In the genomic region with DNA sequence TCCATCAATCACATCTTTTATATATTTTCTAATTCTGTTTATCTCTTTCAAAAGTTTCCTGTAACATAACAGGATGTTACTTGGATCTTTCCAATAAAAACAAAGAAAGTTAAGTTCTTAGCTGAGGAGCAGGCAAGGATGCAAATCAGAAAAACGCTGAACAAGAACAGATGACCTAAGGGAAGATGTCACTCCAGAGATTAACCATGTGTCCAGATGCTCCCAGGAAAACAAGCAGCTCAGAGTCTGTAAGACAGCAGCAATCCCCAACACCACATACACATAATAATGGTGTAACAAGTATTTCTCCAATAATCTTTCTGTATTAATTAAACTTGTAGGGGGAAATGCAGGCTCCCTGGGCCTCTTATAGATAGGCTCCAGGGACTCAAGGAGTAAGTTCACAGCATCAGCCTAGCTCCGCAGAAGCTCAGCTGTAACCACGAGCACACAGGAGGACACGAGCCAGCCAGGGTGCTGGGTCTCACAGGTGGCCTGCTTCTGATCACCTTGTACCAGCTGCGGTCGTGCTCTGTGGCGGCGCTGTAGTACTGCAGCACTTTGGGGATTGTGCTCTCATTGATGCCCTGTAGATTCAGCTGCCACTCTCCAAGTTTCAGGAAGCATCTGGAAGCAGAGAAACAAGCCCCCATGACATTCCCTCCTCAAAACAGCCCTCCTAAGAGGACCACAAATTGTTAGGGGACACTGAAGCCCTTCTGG, we compare ENCODE assay signal across 27 cellular contexts. TPM values are rescaled to one million over a fixed set of nuclear protein-coding genes. Genes with fewer than 3 reads are reported as not detected.
A peak's percentile ranks its signal among the peaks of the same experiment; 100 is the strongest.
DNase-seq lines count a peak whose midpoint lies in the region; ATAC-seq, FAIRE-seq and TF ChIP-seq lines count a peak whose summit lies in the region.
"Had no signal": no experiment of that assay in that cellular context is flagged by ENCODE, and none has a peak within 500 bp of the region (broad histone marks: within the 10 kb centered on the region; RNA-seq: fewer than 3 reads in every experiment).

No MANE protein-coding gene starts in this region.

- no peak overlapping the region for H3K4me3 ChIP-seq in left ventricle myocardium inferior
- H3K4me3 ChIP-seq: coronary artery, pancreas, Peyer's patch, thoracic aorta had no signal

- intact Hi-C loops in left ventricle myocardium inferior (cut with micrococcal nuclease) = no loop called here

- FAIRE-seq in D721Med (lab: Jason Lieb, UNC) = no peak
- FAIRE-seq: endometrium, pancreas had no signal

- no peak overlapping the region for H2BK15ac ChIP-seq in H9 (ENCODE audit: low read depth, low read length)

- H4K91ac ChIP-seq in H9 (ENCODE audit: insufficient read length, low read depth, low read length) = no peak overlapping the region

- H3K4me3 Mint-ChIP-seq in H9 = no peak overlapping the region
- H3K4me3 Mint-ChIP-seq: activated T-helper 17 cell treated with anti-CD3 and anti-CD28 coated beads, Interleukin-2, amount 50 U/mL, for 72 hours; CD4-positive, alpha-beta memory T cell; naive B cell had no signal

- WGBS in H9 (ENCODE audit: extremely low coverage, insufficient read length, low lambda C conversion rate) = no CpG with 5 or more reads among the region's 8 CpGs

- H2BK120ac ChIP-seq in H9 (ENCODE audit: low read depth, low read length, poor library complexity, severe bottlenecking) = no peak overlapping the region

- H3K4me1 ChIP-seq in H9 (ENCODE audit: insufficient read depth, low read length) (no peaks in the 10 kb centered on the region), left ventricle myocardium inferior (peaks cover 33% of the 10 kb centered on the region)
- H3K4me1 ChIP-seq: pancreas, Peyer's patch had no signal

- no peak overlapping the region for H3T11ph ChIP-seq in H9 (ENCODE audit: low read length)

- no peak overlapping the region for H3K14ac ChIP-seq in H9 (ENCODE audit: insufficient read depth, low read length)

- no peaks in the 10 kb centered on the region for H3K9me3 Mint-ChIP-seq in H9
- H3K9me3 Mint-ChIP-seq: activated T-helper 17 cell treated with anti-CD3 and anti-CD28 coated beads, Interleukin-2, amount 50 U/mL, for 72 hours; CD4-positive, alpha-beta memory T cell; naive B cell had no signal

- H3K4me1 Mint-ChIP-seq in H9 = no peaks in the 10 kb centered on the region
- H3K4me1 Mint-ChIP-seq: activated T-helper 17 cell treated with anti-CD3 and anti-CD28 coated beads, Interleukin-2, amount 50 U/mL, for 72 hours; CD4-positive, alpha-beta memory T cell; naive B cell had no signal

- H3K79me2 ChIP-seq in H9 (ENCODE audit: insufficient read depth, low read length) = no peaks in the 10 kb centered on the region

- H3K9me3 ChIP-seq in H9 (ENCODE audit: control insufficient read depth, low read depth, low read length) (no peaks in the 10 kb centered on the region), left ventricle myocardium inferior (replicated peaks) (no peaks in the 10 kb centered on the region)
- H3K9me3 ChIP-seq: pancreas, Peyer's patch, thoracic aorta had no signal

- no peak overlapping the region for H3K27ac Mint-ChIP-seq in H9

- no peak overlapping the region for H3K4ac ChIP-seq in H9 (ENCODE audit: low read depth, low read length)

- peak overlapping the region; percentile 10 for H2BK5ac ChIP-seq in H9 (ENCODE audit: insufficient read length, low read length)

- ATAC-seq in GM18498 (IDR thresholded peaks at IDR 0.05; ENCODE audit: unreplicated experiment) = no peak
- ATAC-seq: activated T-helper 17 cell treated with anti-CD3 and anti-CD28 coated beads, Interleukin-2, amount 50 U/mL, for 72 hours; pancreas had no signal

- H3K36me3 ChIP-seq in left ventricle myocardium inferior = peaks cover 86% of the 10 kb centered on the region

- no peaks in the 10 kb centered on the region for H3K79me1 ChIP-seq in H9 (ENCODE audit: insufficient read depth, low read depth, low read length, poor library complexity, severe bottlenecking)

- no peak overlapping the region for H2BK12ac ChIP-seq in H9 (ENCODE audit: insufficient read length, low read depth, low read length)

- no peak overlapping the region for H2AK5ac ChIP-seq in H9 (ENCODE audit: insufficient read length, low read length)

- H4K20me1 ChIP-seq in H9 (ENCODE audit: control insufficient read depth, insufficient read depth, insufficient read length) = no peaks in the 10 kb centered on the region

- DNase-seq in D721Med (ENCODE audit: insufficient read length, low spot score) (no peak), H9 (no peak), left ventricle myocardium inferior (no peak), iPS-NIHi11 (ENCODE audit: low spot score) (no peak), ureter (ENCODE audit: low spot score) (no peak)
- DNase-seq: activated CD4-positive, alpha-beta T cell treated with anti-CD3 and anti-CD28 coated beads for 4 hours; CD4-positive, alpha-beta memory T cell; hippocampal formation; KG1; mesenchymal stem cell; naive B cell; NCI-H1694 treated with DMSO at 0.1 percent for 48 hours; NCI-H226; NK-92 treated with Interleukin-12 subunit alpha and Interleukin-12 subunit beta, amount 100 ng/mL, for 24 hours; pancreas; Peyer's patch; stimulated activated CD4-positive, alpha-beta T cell treated with anti-CD3 and anti-CD28 coated beads, Interleukin-1b, Interleukin-23, amount 100 ng/mL, for 48 hours; stimulated activated naive CD4-positive, alpha-beta T cell had no signal

- no peak overlapping the region for H3K23ac ChIP-seq in H9 (ENCODE audit: insufficient read length, low read depth, low read length)

- H3K18ac ChIP-seq in H9 (ENCODE audit: insufficient read length, low read depth, low read length) = no peak overlapping the region

- H3K27ac ChIP-seq in H9 (ENCODE audit: insufficient read length, low read depth, low read length) (no peak overlapping the region), VCaP (peak overlapping the region; percentile 87), left ventricle myocardium inferior (replicated peaks) (peak overlapping the region; percentile 73)
- H3K27ac ChIP-seq: coronary artery, pancreas, Peyer's patch, thoracic aorta had no signal

- no peak overlapping the region for H3K9ac ChIP-seq in H9 (ENCODE audit: extremely low read depth, insufficient read length, low read length)

- no peak overlapping the region for H4K5ac ChIP-seq in H9 (ENCODE audit: insufficient read length, low read depth, low read length)

- H3K27me3 Mint-ChIP-seq in H9 (ENCODE audit: low read depth) = no peaks in the 10 kb centered on the region; the same call in 1 of the 2 replicates
- H3K27me3 Mint-ChIP-seq: activated T-helper 17 cell treated with anti-CD3 and anti-CD28 coated beads, Interleukin-2, amount 50 U/mL, for 72 hours; CD4-positive, alpha-beta memory T cell; naive B cell had no signal

- no peak overlapping the region for H2BK20ac ChIP-seq in H9 (ENCODE audit: low read depth, low read length, poor library complexity, severe bottlenecking)

- no peak overlapping the region for H2AFZ ChIP-seq in H9 (ENCODE audit: low read length)

- H3K56ac ChIP-seq in H9 (ENCODE audit: insufficient read length, low read depth, low read length) = no peak overlapping the region

- TF ChIP-seq CTCF in D721Med (IDR thresholded peaks at IDR 0.05; ENCODE audit: insufficient read depth, missing control alignments) (peak; percentile 31), H9 (conservative IDR thresholded peaks at IDR 0.05) (0 out of 3 replicates have a peak, but pooled peaks have one; percentile 13), VCaP (conservative IDR thresholded peaks at IDR 0.05) (no peak), left ventricle myocardium inferior (IDR thresholded peaks at IDR 0.05; ENCODE audit: borderline replicate concordance) (no peak)

- peaks cover 27 to 80% (median 68%) of the 10 kb centered on the region in 3 experiments; a peak in 6 of 7 replicates for H3K36me3 Mint-ChIP-seq in H9 (ENCODE audit: insufficient read depth in 1 of 3, low read depth in 3 of 3)

- no peak overlapping the region for H4K8ac ChIP-seq in H9 (replicated peaks; ENCODE audit: insufficient read length, low read depth, low read length)

- H3K23me2 ChIP-seq in H9 (ENCODE audit: insufficient read length, low read depth, low read length, poor library complexity, severe bottlenecking) = no peaks in the 10 kb centered on the region

- no peaks in the 10 kb centered on the region for H3K27me3 ChIP-seq in H9 (ENCODE audit: insufficient read depth, low read length)
- no peaks in the 10 kb centered on the region for H3K27me3 ChIP-seq in left ventricle myocardium inferior (ENCODE audit: low read depth)
- H3K27me3 ChIP-seq: pancreas, Peyer's patch had no signal

- no peak overlapping the region for H3K4me2 ChIP-seq in H9 (ENCODE audit: insufficient read depth, insufficient read length, low read length)

RNA-seq across cellular contexts. Expression of a gene that starts 33.1 kb away (rescaled TPM):
- 83.4 and 89.0 TPM in 2 replicates for total RNA-seq in H9 (2021)
- total RNA-seq in left ventricle myocardium inferior = 17.1 TPM
- 71.5 TPM for total RNA-seq in ureter

RNA-seq across cellular contexts. Expression of a gene that starts 56.4 kb away (rescaled TPM):
- total RNA-seq in H9 (2021) (not detected in 2 replicates), left ventricle myocardium inferior (1.1 TPM), ureter (1.4 TPM)
- total RNA-seq: activated T-helper 17 cell treated with anti-CD3 and anti-CD28 coated beads, Interleukin-2, amount 50 U/mL, for 72 hours; CD4-positive, alpha-beta memory T cell; Daoy; H4; kidney epithelial cell had no signal

Comparison
In these comparisons a context has a peak if more than half of its experiments do, and no peak if none do; other contexts are left out.
1. CTCF ChIP-seq: peak in D721Med (single experiment) and H9 (single experiment); none in VCaP (single experiment) and left ventricle myocardium inferior (single experiment).